ENCODE assay signal across 9 cellular contexts in the genomic region with DNA sequence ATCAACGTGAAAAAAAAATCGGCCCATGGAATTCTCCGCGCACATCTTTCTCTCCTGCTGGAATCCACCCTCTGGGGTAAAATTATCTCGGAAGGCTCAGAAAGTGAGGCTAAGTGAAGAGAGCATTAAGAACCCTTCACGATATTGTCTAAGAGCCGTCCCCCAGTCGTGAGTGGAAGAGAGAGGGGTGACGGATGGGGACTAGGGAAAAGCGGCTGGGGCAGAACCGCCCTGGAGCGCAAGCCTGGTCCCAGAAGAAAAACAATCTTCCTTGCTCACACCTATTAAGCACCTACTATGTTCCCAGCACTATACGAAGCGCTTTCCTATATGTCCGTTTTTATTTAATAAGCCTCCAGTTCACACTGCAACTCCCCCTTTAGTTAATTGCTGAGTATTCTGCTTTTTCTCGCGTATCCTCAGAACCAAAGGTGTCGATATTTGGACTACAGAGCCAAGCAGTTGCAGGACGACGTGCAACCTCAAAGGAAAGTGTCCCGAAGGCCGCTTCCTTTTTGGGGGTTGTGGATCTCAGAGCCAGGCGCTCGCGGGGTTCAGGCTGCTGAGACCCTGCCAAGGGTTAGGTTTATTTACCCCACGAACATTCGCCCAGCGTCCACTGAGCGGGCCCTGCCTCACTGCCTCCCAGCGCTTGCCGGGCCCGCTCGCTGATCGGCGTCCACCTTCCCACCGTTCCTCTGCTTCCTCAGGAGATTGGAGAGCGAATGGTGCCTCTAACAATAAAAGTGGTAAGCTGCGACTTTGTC. TPM values are rescaled to one million over a fixed set of nuclear protein-coding genes. Genes with fewer than 3 reads are reported as not detected.
A peak's percentile ranks its signal among the peaks of the same experiment; 100 is the strongest.
DNase-seq lines count a peak whose midpoint lies in the region; ATAC-seq, FAIRE-seq and TF ChIP-seq lines count a peak whose summit lies in the region.
"Had no signal": no experiment of that assay in that cellular context is flagged by ENCODE, and none has a peak within 500 bp of the region (broad histone marks: within the 10 kb centered on the region; RNA-seq: fewer than 3 reads in every experiment).

No MANE protein-coding gene starts in this region.

- H3K79me2 ChIP-seq in endothelial cell of umbilical vein (ENCODE audit: control insufficient read depth, insufficient read depth, low read length), result no peaks in the 10 kb centered on the region

- H2AFZ ChIP-seq in endothelial cell of umbilical vein (ENCODE audit: low read depth, low read length), result peak overlapping the region; percentile 64

- in situ Hi-C loops in Panc1 (cut with HindIII; ENCODE audit: low pct_unique_long_range_greater_than_20kb, low sequenced_read_pairs), result no loop called here

- H3K4me1 Mint-ChIP-seq in CD4-positive, CD25-positive, alpha-beta regulatory T cell, result peaks cover 5 to 25% (median 12%) of the 10 kb centered on the region in 4 donors
- H3K4me1 Mint-ChIP-seq in neural crest cell, result peaks cover 14% of the 10 kb centered on the region

- FAIRE-seq in endothelial cell of umbilical vein (lab: Jason Lieb, UNC), result no peak

- no TSS peak for BruUV-seq in Panc1 (replicated peaks; lab: Mats Ljungman, UMichigan)
- BruUV-seq in endothelial cell of umbilical vein (replicated peaks; lab: Mats Ljungman, UMichigan), result TSS peak; percentile 9

- POLR2A ChIA-PET in Panc1 (lab: Charles Lee), result no interaction called here
- POLR2A ChIA-PET in endothelial cell of umbilical vein (lab: Charles Lee), result no interaction called here

- H3K4me2 ChIP-seq in endothelial cell of umbilical vein (ENCODE audit: insufficient read depth, low read length), result peak overlapping the region; percentile 97

- CTCF ChIA-PET in Panc1 (lab: Charles Lee) (no interaction called here), endothelial cell of umbilical vein (lab: Charles Lee) (interaction anchor here (1.7 to 5.0 kb wide), 3 partner anchors 13 to 249 kb away, joined by 5 to 74 read pairs (median 36); no protein-coding TSS in a partner anchor)

- TF ChIP-seq CTCF in Panc1 (IDR thresholded peaks at IDR 0.05) (no peak), endothelial cell of umbilical vein (IDR thresholded peaks at IDR 0.05; ENCODE audit: extremely low read depth in 1 of 2, insufficient read depth in 1 of 2, low read depth in 1 of 2, low read length in 2 of 2) (no peak), neural crest cell (conservative IDR thresholded peaks at IDR 0.05) (no peak)

- dilution Hi-C loops in endothelial cell of umbilical vein (cut with MboI; ENCODE audit: extremely low pct_ligation_motif_present, low sequenced_read_pairs), result no loop called here

- peaks cover 0 to 3% of the 10 kb centered on the region in 2 experiments for H3K9me3 ChIP-seq in CD4-positive, CD25-positive, alpha-beta regulatory T cell (ENCODE audit: control insufficient read depth in 2 of 2, low read length in 2 of 2)
- H3K9me3 ChIP-seq in Panc1 (ENCODE audit: control insufficient read depth, insufficient read depth, low read depth, low read length) (no peaks in the 10 kb centered on the region), endothelial cell of umbilical vein (replicated peaks; ENCODE audit: control insufficient read depth, insufficient read depth, low read length) (no peaks in the 10 kb centered on the region)

- H3K36me3 Mint-ChIP-seq in CD4-positive, CD25-positive, alpha-beta regulatory T cell, result peaks cover 4% of the 10 kb centered on the region
- no peaks in the 10 kb centered on the region for H3K36me3 Mint-ChIP-seq in neural crest cell (ENCODE audit: low read depth)

- intact Hi-C loops in Panc1 (cut with micrococcal nuclease; ENCODE audit: unreplicated experiment) (loop anchor here (10.0 kb wide), 1 partner anchor 54 kb away; no protein-coding TSS in a partner anchor), endothelial cell of umbilical vein (cut with micrococcal nuclease) (loop anchor here (1.0 kb wide), 1 partner anchor 22 kb away; the partner anchor contains the start of gene NAA15)

- H3K27ac Mint-ChIP-seq in CD4-positive, CD25-positive, alpha-beta regulatory T cell, result no peak overlapping the region
- no peak overlapping the region for H3K27ac Mint-ChIP-seq in neural crest cell (ENCODE audit: unreplicated experiment)

- peak overlapping the region; percentile 45 for H3K9ac ChIP-seq in endothelial cell of umbilical vein (replicated peaks; ENCODE audit: extremely low read depth, insufficient read depth, low read length)

- H3K27me3 ChIP-seq in CD4-positive, CD25-positive, alpha-beta regulatory T cell (ENCODE audit: control insufficient read depth, insufficient read depth, low read length), result peaks cover 42% of the 10 kb centered on the region
- no peaks in the 10 kb centered on the region for H3K27me3 ChIP-seq in Panc1 (ENCODE audit: control insufficient read depth, insufficient read depth, low read length)
- no peaks in the 10 kb centered on the region for H3K27me3 ChIP-seq in endothelial cell of umbilical vein (ENCODE audit: control insufficient read depth in 2 of 2, insufficient read depth in 2 of 2, low read length in 2 of 2)

- peaks cover 0 to 2% (median 0%) of the 10 kb centered on the region in 7 donors for H3K9me3 Mint-ChIP-seq in CD4-positive, CD25-positive, alpha-beta regulatory T cell
- H3K9me3 Mint-ChIP-seq in neural crest cell, result no peaks in the 10 kb centered on the region

- H3K4me3 Mint-ChIP-seq in CD4-positive, CD25-positive, alpha-beta regulatory T cell, result peak overlapping the region; percentile 11 to 78 (median 64)
- H3K4me3 Mint-ChIP-seq in neural crest cell, result peak overlapping the region; percentile 88

- ATAC-seq in CD4-positive, CD25-positive, alpha-beta regulatory T cell (ENCODE audit: low read depth in 2 of 2), result no peak
- ATAC-seq in Panc1 (no peak), GM19035 (IDR thresholded peaks at IDR 0.05; ENCODE audit: unreplicated experiment) (no peak), GM21526 (IDR thresholded peaks at IDR 0.05; ENCODE audit: low FRiP score, unreplicated experiment) (no peak)

- H4K20me1 ChIP-seq in endothelial cell of umbilical vein (replicated peaks; ENCODE audit: control insufficient read depth, extremely low read depth, insufficient read depth, low read length), result no peaks in the 10 kb centered on the region

- TF ChIP-seq POLR2A in endothelial cell of umbilical vein (IDR thresholded peaks at IDR 0.05; ENCODE audit: low read depth, low read length), result no peak

- H3K27ac ChIP-seq in CD4-positive, CD25-positive, alpha-beta regulatory T cell (ENCODE audit: insufficient read depth, low read length, poor library complexity, severe bottlenecking), result no peak overlapping the region
- H3K27ac ChIP-seq in Panc1 (ENCODE audit: low read length) (no peak overlapping the region), endothelial cell of umbilical vein (ENCODE audit: insufficient read depth, low read depth, low read length) (no peak overlapping the region)
- H3K27ac ChIP-seq: WERI-Rb-1 had no signal

- no peaks in the 10 kb centered on the region for H3K36me3 ChIP-seq in CD4-positive, CD25-positive, alpha-beta regulatory T cell (ENCODE audit: control insufficient read depth, insufficient read depth, low read length)
- H3K36me3 ChIP-seq in Panc1 (ENCODE audit: control insufficient read depth, insufficient read depth, low read length), result no peaks in the 10 kb centered on the region
- H3K36me3 ChIP-seq in endothelial cell of umbilical vein (ENCODE audit: control insufficient read depth in 2 of 2, extremely low read depth in 1 of 2, insufficient read depth in 2 of 2, low read length in 2 of 2), result no peaks in the 10 kb centered on the region
- H3K36me3 ChIP-seq: WERI-Rb-1 had no signal

- peaks cover 19% of the 10 kb centered on the region for H3K4me1 ChIP-seq in CD4-positive, CD25-positive, alpha-beta regulatory T cell (ENCODE audit: control insufficient read depth, insufficient read depth, low read length, poor library complexity, severe bottlenecking)
- H3K4me1 ChIP-seq in Panc1 (ENCODE audit: control insufficient read depth, insufficient read depth, low read length) (0 out of 2 replicates have a peak, but pooled peaks cover 2% of the 10 kb centered on the region), endothelial cell of umbilical vein (ENCODE audit: control insufficient read depth, extremely low read depth, insufficient read depth, low read length) (peaks cover 26% of the 10 kb centered on the region)

- H3K4me3 ChIP-seq in CD4-positive, CD25-positive, alpha-beta regulatory T cell (ENCODE audit: low read depth, low read length), result peak overlapping the region; percentile 53
- peak overlapping the region; percentile 45 to 51; a peak in 3 of 4 replicates for H3K4me3 ChIP-seq in Panc1 (ENCODE audit: low read depth in 2 of 2, low read length in 2 of 2)
- peak overlapping the region; percentile 59 to 80 (median 68) for H3K4me3 ChIP-seq in endothelial cell of umbilical vein (replicated peaks in 1 of 3; ENCODE audit: insufficient read depth in 1 of 3, low read depth in 1 of 3, low read length in 3 of 3)

- H3K9me1 ChIP-seq in endothelial cell of umbilical vein (replicated peaks; ENCODE audit: control insufficient read depth, extremely low read depth, insufficient read depth, low read length), result no peaks in the 10 kb centered on the region

- H3K27me3 Mint-ChIP-seq in CD4-positive, CD25-positive, alpha-beta regulatory T cell, result peaks cover 75% of the 10 kb centered on the region
- H3K27me3 Mint-ChIP-seq in neural crest cell (ENCODE audit: low read depth), result peaks cover 63% of the 10 kb centered on the region

- peak in 1 of 3 donors; percentile 9 for DNase-seq in CD4-positive, CD25-positive, alpha-beta regulatory T cell
- DNase-seq in Panc1 (ENCODE audit: low read depth, low spot score) (no peak), endothelial cell of umbilical vein (ENCODE audit: low read depth, low spot score) (peak; percentile 68), neural crest cell (ENCODE audit: low read depth, low spot score) (no peak), middle frontal gyrus (ENCODE audit: extremely low spot score, low spot score) (no peak)
- DNase-seq in NK-92 treated with Interleukin-12 subunit alpha and Interleukin-12 subunit beta, amount 100 ng/mL, for 24 hours (lab: John Stamatoyannopoulos, UW), result no peak
- DNase-seq: WERI-Rb-1 had no signal

RNA-seq across cellular contexts. Expression of gene MGARP, which starts 0.9 kb away (rescaled TPM):
- total RNA-seq in CD4-positive, CD25-positive, alpha-beta regulatory T cell, result 0.49 TPM
- under 1 TPM in 3 of 4 donors, not detected in 1; 0.18 to 0.37 (median 0.37) TPM for polyA plus RNA-seq in CD4-positive, CD25-positive, alpha-beta regulatory T cell
- total RNA-seq in Panc1 (2021; ENCODE audit: unreplicated experiment) (2.3 TPM), endothelial cell of umbilical vein (16.2 and 25.9 TPM in 2 replicates), neural crest cell (0.45 and 0.65 TPM in 2 replicates)
- 0.67 TPM for polyA plus RNA-seq in Panc1 (2012; ENCODE audit: insufficient read length)
- polyA plus RNA-seq in endothelial cell of umbilical vein, result 22.6 and 26.6 TPM in 2 replicates
- polyA plus RNA-seq in endothelial cell of umbilical vein (2011; cell fraction: cytosol; rRNA removed), result 54.1 and 58.8 TPM in 2 replicates
- polyA plus RNA-seq in endothelial cell of umbilical vein (2011; cell fraction: nucleus; rRNA removed), result 21.4 and 29.5 TPM in 2 replicates
- 56.6 and 61.2 TPM in 2 replicates for polyA plus RNA-seq in endothelial cell of umbilical vein (2012)
- polyA minus RNA-seq in endothelial cell of umbilical vein, result 9.7 and 11.3 TPM in 2 replicates
- polyA minus RNA-seq in endothelial cell of umbilical vein (2011; cell fraction: cytosol; rRNA and poly(A)+ RNA removed), result not detected
- polyA minus RNA-seq in endothelial cell of umbilical vein (2011; cell fraction: nucleus; rRNA and poly(A)+ RNA removed), result 2.3 and 3.7 TPM in 2 replicates

RNA-seq across cellular contexts. Expression of gene NAA15, which starts 22.2 kb away (rescaled TPM):
- 48.8 TPM for total RNA-seq in CD4-positive, CD25-positive, alpha-beta regulatory T cell
- 10 to 100 TPM; 32.5 to 46.8 (median 35.1) TPM for polyA plus RNA-seq in CD4-positive, CD25-positive, alpha-beta regulatory T cell
- total RNA-seq in Panc1 (2021; ENCODE audit: unreplicated experiment) (55.0 TPM), endothelial cell of umbilical vein (57.0 and 67.9 TPM in 2 replicates), neural crest cell (81.9 and 87.4 TPM in 2 replicates)
- 14.0 TPM for polyA plus RNA-seq in Panc1 (2012; ENCODE audit: insufficient read length)
- 3.2 and 4.5 TPM in 2 replicates for polyA plus RNA-seq in endothelial cell of umbilical vein
- polyA plus RNA-seq in endothelial cell of umbilical vein (2011; cell fraction: cytosol; rRNA removed), result 8.4 and 9.2 TPM in 2 replicates
- polyA plus RNA-seq in endothelial cell of umbilical vein (2011; cell fraction: nucleus; rRNA removed), result 12.5 and 18.4 TPM in 2 replicates
- 26.7 and 44.2 TPM in 2 replicates for polyA plus RNA-seq in endothelial cell of umbilical vein (2012)
- polyA minus RNA-seq in endothelial cell of umbilical vein, result 15.1 and 15.5 TPM in 2 replicates
- 18.9 TPM for polyA minus RNA-seq in endothelial cell of umbilical vein (2011; cell fraction: cytosol; rRNA and poly(A)+ RNA removed)
- 40.2 and 59.0 TPM in 2 replicates for polyA minus RNA-seq in endothelial cell of umbilical vein (2011; cell fraction: nucleus; rRNA and poly(A)+ RNA removed)

RNA-seq across cellular contexts. Expression of gene NDUFC1, which starts 23.1 kb away (rescaled TPM):
- total RNA-seq in CD4-positive, CD25-positive, alpha-beta regulatory T cell, result 23.2 TPM
- polyA plus RNA-seq in CD4-positive, CD25-positive, alpha-beta regulatory T cell, result 100 to 1,000 TPM; 174 to 207 (median 191) TPM
- 56.5 TPM for total RNA-seq in Panc1 (2021; ENCODE audit: unreplicated experiment)
- 90.0 TPM for polyA plus RNA-seq in Panc1 (2012; ENCODE audit: insufficient read length)
- total RNA-seq in endothelial cell of umbilical vein, result 73.9 and 78.1 TPM in 2 replicates
- polyA plus RNA-seq in endothelial cell of umbilical vein, result 65.2 and 65.7 TPM in 2 replicates
- polyA plus RNA-seq in endothelial cell of umbilical vein (2011; cell fraction: cytosol; rRNA removed), result 75.5 and 77.8 TPM in 2 replicates
- polyA plus RNA-seq in endothelial cell of umbilical vein (2011; cell fraction: nucleus; rRNA removed), result 32.6 and 36.8 TPM in 2 replicates
- polyA plus RNA-seq in endothelial cell of umbilical vein (2012), result 68.4 and 108 TPM in 2 replicates
- polyA minus RNA-seq in endothelial cell of umbilical vein, result 12.2 and 16.2 TPM in 2 replicates
- 14.7 TPM for polyA minus RNA-seq in endothelial cell of umbilical vein (2011; cell fraction: cytosol; rRNA and poly(A)+ RNA removed)
- polyA minus RNA-seq in endothelial cell of umbilical vein (2011; cell fraction: nucleus; rRNA and poly(A)+ RNA removed), result 9.4 and 9.9 TPM in 2 replicates
- total RNA-seq in neural crest cell, result 54.4 and 63.3 TPM in 2 replicates
